10 cellular contexts compared by ENCODE assay signal in genomic region chr5:33675958-33676464, GRCh38.
DNase-seq lines count a peak whose midpoint lies in the region; ATAC-seq and TF ChIP-seq lines count a peak whose summit lies in the region.
"Had no signal": no experiment of that assay in that cellular context is flagged by ENCODE, and none has a peak within 500 bp of the region (broad histone marks: within the 10 kb centered on the region; RNA-seq: fewer than 3 reads in every experiment).

No MANE protein-coding gene starts in this region.

- no peaks in the 10 kb centered on the region for H3K4me1 ChIP-seq in psoas muscle

- H3K36me3 ChIP-seq in psoas muscle (ENCODE audit: insufficient read depth in 1 of 2, low read depth in 1 of 2) = no peaks in the 10 kb centered on the region

- peaks cover 0 to 4% (median 0%) of the 10 kb centered on the region in 3 donors for H3K27me3 ChIP-seq in psoas muscle (ENCODE audit: insufficient read depth in 3 of 3, low read length in 2 of 3)

- intact Hi-C loops in psoas muscle (cut with DNase I) (no loop called here), left colon (cut with DNase I, micrococcal nuclease) (no loop called here)

- ATAC-seq in HG03097 (IDR thresholded peaks at IDR 0.05; ENCODE audit: low FRiP score, unreplicated experiment) (peak; percentile 78), psoas muscle (no peak), left colon (no peak)

- CTCF ChIA-PET in GM10248 (lab: Yijun Ruan, JAX) = interaction anchor here (0.7 to 2.3 kb wide), 5 partner anchors 8 to 295 kb away, joined by 3 to 10 read pairs (median 3); no protein-coding TSS in a partner anchor

- no peak overlapping the region for H3K4me3 ChIP-seq in psoas muscle

- no peaks in the 10 kb centered on the region for H3K9me3 ChIP-seq in psoas muscle

- TF ChIP-seq CTCF in GM10248 (IDR thresholded peaks at IDR 0.05; ENCODE audit: control extremely low read depth, extremely low read depth, low read depth, missing control alignments) (no peak), GM20000 (IDR thresholded peaks at IDR 0.05; ENCODE audit: extremely low read depth, missing control alignments) (no peak), psoas muscle (IDR thresholded peaks at IDR 0.05) (no peak)

- DNase-seq in GM10248 (ENCODE audit: extremely low spot score) (peak; percentile 32), GM20000 (ENCODE audit: low spot score) (peak; percentile 25), OCI-M1 (lab: John Stamatoyannopoulos, UW) (peak; percentile 45), caudate nucleus (lab: John Stamatoyannopoulos, UW) (no peak), psoas muscle (no peak), left colon (no peak), NCI-H187 treated with DMSO at 0.1 percent for 48 hours (lab: John Stamatoyannopoulos, UW) (no peak)
- DNase-seq: NCI-H1436 treated with DMSO at 0.1 percent for 48 hours, occipital lobe had no signal

- 62 to 64% (median 63%) methylated on average over 3 of the region's 3 CpGs for WGBS in psoas muscle, 3 donors

- POLR2A ChIA-PET in GM10248 (lab: Yijun Ruan, JAX) = no interaction called here

- H3K27ac ChIP-seq in caudate nucleus (ENCODE audit: low read depth, low read length) (no peak overlapping the region), psoas muscle (no peak overlapping the region)

Comparison
In these comparisons a context has a peak if more than half of its experiments do, and no peak if none do; other contexts are left out.
1. DNase-seq: peak in GM10248 (single experiment), GM20000 (single experiment) and OCI-M1 (single experiment); none in caudate nucleus (0 of 61), psoas muscle (0 of 2), left colon (0 of 2) and NCI-H187 treated with DMSO at 0.1 percent for 48 hours (single experiment).